In the genomic region with DNA sequence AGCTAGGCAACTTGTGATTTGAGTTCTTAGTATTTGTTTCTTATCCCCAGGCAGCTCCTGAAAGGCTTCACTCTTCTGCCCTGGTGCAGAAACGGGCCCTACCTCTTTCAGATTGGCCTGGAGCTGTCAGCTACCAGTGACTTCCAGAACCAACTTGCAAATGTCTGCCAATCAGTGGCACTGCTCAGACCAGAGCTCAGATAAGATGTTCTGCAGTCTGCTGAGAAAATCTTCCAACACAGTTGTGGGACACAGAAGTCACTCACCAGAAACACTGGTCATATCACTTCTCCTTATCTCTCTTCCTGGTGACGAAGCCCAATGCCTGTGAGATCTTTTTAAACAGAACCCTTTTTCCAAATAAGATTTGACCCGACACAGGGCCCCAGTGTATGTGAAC, we compare ENCODE assay signal across 10 cellular contexts.
A peak's percentile ranks its signal among the peaks of the same experiment; 100 is the strongest.
DNase-seq lines count a peak whose midpoint lies in the region; ATAC-seq and TF ChIP-seq lines count a peak whose summit lies in the region.
"Had no signal": no experiment of that assay in that cellular context is flagged by ENCODE, and none has a peak within 500 bp of the region (broad histone marks: within the 10 kb centered on the region; RNA-seq: fewer than 3 reads in every experiment).

No MANE protein-coding gene starts in this region.

- H4K20me1 ChIP-seq in PC-9 (ENCODE audit: insufficient read depth): no peaks in the 10 kb centered on the region

- peaks cover 4% of the 10 kb centered on the region; the same call in 1 of the 2 replicates for H3K79me2 ChIP-seq in PC-9 (ENCODE audit: low read depth)

- H2AFZ ChIP-seq in PC-9: no peak overlapping the region

- H3K4me3 Mint-ChIP-seq in activated naive CD4-positive, alpha-beta T cell treated with anti-CD3 and anti-CD28 coated beads, Interleukin-2, amount 10 ng/mL, durations not matched to agents 7 days and 5 days: no peak overlapping the region
- H3K4me3 Mint-ChIP-seq in stimulated activated effector memory CD8-positive, alpha-beta T cell treated with anti-CD3 and anti-CD28 coated beads, Interleukin-12 subunit alpha, Interleukin-12 subunit beta, amount 100 ng/mL, for 72 hours: peak overlapping the region; percentile 62

- no peak overlapping the region for H3K4me3 ChIP-seq in PC-9
- H3K4me3 ChIP-seq: psoas muscle had no signal

- H3K4me1 ChIP-seq in PC-9 (replicated peaks; ENCODE audit: insufficient read depth): peaks cover 83% of the 10 kb centered on the region
- H3K4me1 ChIP-seq: psoas muscle had no signal

- no peak for ATAC-seq in activated naive CD4-positive, alpha-beta T cell treated with anti-CD3 and anti-CD28 coated beads, Interleukin-2, amount 50 U/mL, for 72 hours
- ATAC-seq in Right ventricle myocardium superior (ENCODE audit: poor library complexity) (peak; percentile 83), HG02588 (IDR thresholded peaks at IDR 0.05; ENCODE audit: unreplicated experiment) (no peak), GM21529 (IDR thresholded peaks at IDR 0.05; ENCODE audit: unreplicated experiment) (no peak), HG03378 (IDR thresholded peaks at IDR 0.05; ENCODE audit: unreplicated experiment) (no peak)
- no peak for ATAC-seq in stimulated activated effector memory CD8-positive, alpha-beta T cell treated with anti-CD3 and anti-CD28 coated beads, Interleukin-12 subunit alpha, Interleukin-12 subunit beta, amount 100 ng/mL, for 72 hours
- ATAC-seq: psoas muscle had no signal

- CTCF ChIA-PET in activated naive CD4-positive, alpha-beta T cell treated with anti-CD3 and anti-CD28 coated beads, Interleukin-2, amount 10 ng/mL, durations not matched to agents 7 days and 5 days (lab: Charles Lee): interaction anchor here (1.0 to 3.2 kb wide), 5 partner anchors 10 to 88 kb away, joined by 3 to 21 read pairs (median 6); partner anchors contain the start of gene DUSP5
- CTCF ChIA-PET in PC-9 (lab: Charles Lee): interaction anchor here (0.6 kb wide), 1 partner anchor 31 kb away, joined by 3 read pairs; no protein-coding TSS in a partner anchor

- H3K27ac Mint-ChIP-seq in activated naive CD4-positive, alpha-beta T cell treated with anti-CD3 and anti-CD28 coated beads, Interleukin-2, amount 10 ng/mL, durations not matched to agents 7 days and 5 days: peak overlapping the region; percentile 50
- H3K27ac Mint-ChIP-seq in activated naive CD4-positive, alpha-beta T cell treated with anti-CD3 and anti-CD28 coated beads, Interleukin-2, amount 50 U/mL, for 72 hours: peak overlapping the region in 1 of 2 donors; percentile 46
- peak overlapping the region; percentile 76 for H3K27ac Mint-ChIP-seq in stimulated activated effector memory CD8-positive, alpha-beta T cell treated with anti-CD3 and anti-CD28 coated beads, Interleukin-12 subunit alpha, Interleukin-12 subunit beta, amount 100 ng/mL, for 72 hours

- H3K4me2 ChIP-seq in PC-9: peak overlapping the region; percentile 58

- peaks cover 12% of the 10 kb centered on the region for H3K27me3 Mint-ChIP-seq in activated naive CD4-positive, alpha-beta T cell treated with anti-CD3 and anti-CD28 coated beads, Interleukin-2, amount 10 ng/mL, durations not matched to agents 7 days and 5 days

- BruUV-seq in PC-9 (replicated peaks; lab: Mats Ljungman, UMichigan): no TSS peak

- TF ChIP-seq CTCF in PC-9 (conservative IDR thresholded peaks at IDR 0.05): no peak

- no peaks in the 10 kb centered on the region for H3K9me2 ChIP-seq in PC-9 (ENCODE audit: insufficient read depth)

- H3K36me3 ChIP-seq in PC-9 (ENCODE audit: low read depth): no peaks in the 10 kb centered on the region

- no peaks in the 10 kb centered on the region for H3K27me3 ChIP-seq in PC-9 (ENCODE audit: insufficient read depth, low read depth)

- peak overlapping the region; percentile 100 for H3K27ac ChIP-seq in PC-9
- H3K27ac ChIP-seq: psoas muscle had no signal

- H3K36me3 Mint-ChIP-seq in activated naive CD4-positive, alpha-beta T cell treated with anti-CD3 and anti-CD28 coated beads, Interleukin-2, amount 10 ng/mL, durations not matched to agents 7 days and 5 days: peaks cover 3% of the 10 kb centered on the region
- H3K36me3 Mint-ChIP-seq in activated naive CD4-positive, alpha-beta T cell treated with anti-CD3 and anti-CD28 coated beads, Interleukin-2, amount 50 U/mL, for 72 hours: peaks cover 0 to 8% of the 10 kb centered on the region in 2 donors
- H3K36me3 Mint-ChIP-seq in stimulated activated effector memory CD8-positive, alpha-beta T cell treated with anti-CD3 and anti-CD28 coated beads, Interleukin-12 subunit alpha, Interleukin-12 subunit beta, amount 100 ng/mL, for 72 hours: peaks cover 25% of the 10 kb centered on the region

- H3K9me3 Mint-ChIP-seq in activated naive CD4-positive, alpha-beta T cell treated with anti-CD3 and anti-CD28 coated beads, Interleukin-2, amount 10 ng/mL, durations not matched to agents 7 days and 5 days: no peaks in the 10 kb centered on the region
- no peaks in the 10 kb centered on the region for H3K9me3 Mint-ChIP-seq in activated naive CD4-positive, alpha-beta T cell treated with anti-CD3 and anti-CD28 coated beads, Interleukin-2, amount 50 U/mL, for 72 hours
- H3K9me3 Mint-ChIP-seq in stimulated activated effector memory CD8-positive, alpha-beta T cell treated with anti-CD3 and anti-CD28 coated beads, Interleukin-12 subunit alpha, Interleukin-12 subunit beta, amount 100 ng/mL, for 72 hours: no peaks in the 10 kb centered on the region

- no peaks in the 10 kb centered on the region; the same call in 1 of the 2 replicates for H3K9me3 ChIP-seq in PC-9 (ENCODE audit: insufficient read depth, low read depth)
- H3K9me3 ChIP-seq: psoas muscle had no signal

- POLR2A ChIA-PET in PC-9 (lab: Charles Lee; ENCODE audit: unreplicated experiment): no interaction called here

- H3F3A ChIP-seq in PC-9 (ENCODE audit: insufficient read depth, low read depth): peaks cover 49% of the 10 kb centered on the region

- intact Hi-C loops in PC-9 (cut with micrococcal nuclease; ENCODE audit: unreplicated experiment) (loop anchor here (2.0 kb wide), 1 partner anchor 17 kb away; no protein-coding TSS in a partner anchor), Right ventricle myocardium superior (cut with DNase I) (no loop called here)

- DNase-seq in activated naive CD4-positive, alpha-beta T cell treated with anti-CD3 and anti-CD28 coated beads, Interleukin-2, amount 10 ng/mL, durations not matched to agents 7 days and 5 days: no peak
- no peak for DNase-seq in activated naive CD4-positive, alpha-beta T cell treated with anti-CD3 and anti-CD28 coated beads, Interleukin-2, amount 50 U/mL, for 72 hours (ENCODE audit: low spot score in 2 of 2)
- DNase-seq in PC-9 (no peak), Right ventricle myocardium superior (no peak)
- DNase-seq in stimulated activated effector memory CD8-positive, alpha-beta T cell treated with anti-CD3 and anti-CD28 coated beads, Interleukin-12 subunit alpha, Interleukin-12 subunit beta, amount 100 ng/mL, for 72 hours (ENCODE audit: low spot score in 2 of 2): no peak
- DNase-seq: activated CD8-positive, alpha-beta memory T cell treated with anti-CD3 and anti-CD28 coated beads, Interleukin-2, amount 50 U/mL, for 4 hours had no signal

- peaks cover 66% of the 10 kb centered on the region for H3K4me1 Mint-ChIP-seq in activated naive CD4-positive, alpha-beta T cell treated with anti-CD3 and anti-CD28 coated beads, Interleukin-2, amount 10 ng/mL, durations not matched to agents 7 days and 5 days
- peaks cover 89% of the 10 kb centered on the region for H3K4me1 Mint-ChIP-seq in stimulated activated effector memory CD8-positive, alpha-beta T cell treated with anti-CD3 and anti-CD28 coated beads, Interleukin-12 subunit alpha, Interleukin-12 subunit beta, amount 100 ng/mL, for 72 hours
